In genomic region chr12:85573635-85574214, GRCh38 we compare ENCODE assay signal across 26 cellular contexts.
"Had no signal": no experiment of that assay in that cellular context is flagged by ENCODE, and none has a peak within 500 bp of the region (broad histone marks: within the 10 kb centered on the region; RNA-seq: fewer than 3 reads in every experiment).

No MANE protein-coding gene starts in this region.

- H3K4me1 ChIP-seq: colonic mucosa, parathyroid adenoma, upper lobe of right lung, uterus had no signal

- H2AFZ ChIP-seq: parathyroid adenoma had no signal

- H3K27ac ChIP-seq: colonic mucosa, esophagus squamous epithelium, parathyroid adenoma, suprapubic skin, transverse colon, upper lobe of right lung, uterus had no signal

- H3K4me2 ChIP-seq: smooth muscle cell had no signal

- H3K79me2 ChIP-seq: parathyroid adenoma had no signal

- H3K36me3 ChIP-seq: colonic mucosa, esophagus squamous epithelium, suprapubic skin, transverse colon, upper lobe of right lung, uterus had no signal

- H3K27me3 ChIP-seq: colonic mucosa, esophagus squamous epithelium, suprapubic skin, transverse colon, upper lobe of right lung, uterus had no signal

- ATAC-seq: left lobe of liver; naive thymus-derived CD4-positive, alpha-beta T cell; sciatic nerve; stimulated activated naive CD8-positive, alpha-beta T cell treated with anti-CD3 and anti-CD28 coated beads, Interleukin-15, amount 100 ng/mL, for 72 hours; upper lobe of right lung had no signal

- H3K9me3 ChIP-seq: colonic mucosa, esophagus squamous epithelium, suprapubic skin, transverse colon, upper lobe of right lung, uterus had no signal

- DNase-seq: colonic mucosa; effector CD8-positive, alpha-beta T cell; endodermal cell; esophagus squamous epithelium; head of caudate nucleus; mesenchymal stem cell; midbrain; naive thymus-derived CD4-positive, alpha-beta T cell; nucleus accumbens; stimulated activated CD4-positive, alpha-beta T cell treated with anti-CD3 and anti-CD28 coated beads, Interleukin-12 subunit alpha, Interleukin-12 subunit beta, amount 100 ng/mL, for 4 hours; stimulated activated CD4-positive, alpha-beta T cell treated with anti-CD3 and anti-CD28 coated beads, Interleukin-1b, Interleukin-23, amount 100 ng/mL, for 48 hours; stimulated activated CD4-positive, alpha-beta T cell treated with anti-CD3 and anti-CD28 coated beads, Interleukin-4, amount 100 ng/mL, for 1 hour; stimulated activated CD8-positive, alpha-beta memory T cell treated with anti-CD3 and anti-CD28 coated beads, Interleukin-4, amount 100 ng/mL, for 48 hours; stimulated activated naive CD4-positive, alpha-beta T cell; stimulated activated naive CD8-positive, alpha-beta T cell treated with anti-CD3 and anti-CD28 coated beads, Interleukin-15, amount 100 ng/mL, for 72 hours; transverse colon; upper lobe of right lung; uterus had no signal

- H3K9ac ChIP-seq: parathyroid adenoma had no signal

- FAIRE-seq: frontal cortex, keratinocyte had no signal

- H3K4me3 ChIP-seq: colonic mucosa, esophagus squamous epithelium, lung, smooth muscle cell, suprapubic skin, transverse colon, upper lobe of right lung, uterus had no signal
